In genomic region chr3:151268267-151269235, GRCh38 we compare ENCODE assay signal across 9 cellular contexts. TPM values are rescaled to one million over a fixed set of nuclear protein-coding genes. Genes with fewer than 3 reads are reported as not detected.
DNase-seq lines count a peak whose midpoint lies in the region; ATAC-seq, FAIRE-seq and TF ChIP-seq lines count a peak whose summit lies in the region.
"Had no signal": no experiment of that assay in that cellular context is flagged by ENCODE, and none has a peak within 500 bp of the region (broad histone marks: within the 10 kb centered on the region; RNA-seq: fewer than 3 reads in every experiment).

No MANE protein-coding gene starts in this region.

- DNase-seq in GM18507 (ENCODE audit: extremely low spot score, insufficient read length, low read depth) (no peak), esophagus squamous epithelium (lab: John Stamatoyannopoulos, UW) (no peak), NCI-H1092 (lab: John Stamatoyannopoulos, UW) (no peak), NCI-H1092 treated with DMSO at 0.1 percent for 48 hours (lab: John Stamatoyannopoulos, UW) (no peak), SK-N-DZ (ENCODE audit: low spot score) (no peak), NCI-H82 (lab: John Stamatoyannopoulos, UW) (no peak)
- DNase-seq in Jurkat, Clone E6-1 (ENCODE audit: low read depth, low spot score), result peak; percentile 82

- H3K27me3 ChIP-seq in esophagus squamous epithelium, result no peaks in the 10 kb centered on the region

- no peak for TF ChIP-seq POLR2A in esophagus squamous epithelium (IDR thresholded peaks at IDR 0.05)

- H3K4me1 ChIP-seq in esophagus squamous epithelium, result peaks cover 0 to 12% (median 4%) of the 10 kb centered on the region in 3 donors

- peak; percentile 93 for FAIRE-seq in GM18507 (lab: Jason Lieb, UNC)

- peak; percentile 67 for ATAC-seq in GM21723 (IDR thresholded peaks at IDR 0.05; ENCODE audit: unreplicated experiment)

- 69 to 87% methylated on average over 11 of the region's 11 CpGs for WGBS in esophagus squamous epithelium, 2 donors

- H3K4me3 ChIP-seq in Jurkat, Clone E6-1 (ENCODE audit: low read length), result no peak overlapping the region
- H3K4me3 ChIP-seq in esophagus squamous epithelium, result no peak overlapping the region

- H3K27ac ChIP-seq in esophagus squamous epithelium, result peak overlapping the region in 3 of 4 donors; percentile 61 to 75 (median 74)

- no peaks in the 10 kb centered on the region for H3K36me3 ChIP-seq in esophagus squamous epithelium

- no peak for TF ChIP-seq CTCF in esophagus squamous epithelium (IDR thresholded peaks at IDR 0.05)

- intact Hi-C loops in esophagus squamous epithelium (cut with DNase I), result no loop called here

- no peaks in the 10 kb centered on the region for H3K9me3 ChIP-seq in esophagus squamous epithelium

RNA-seq across cellular contexts. Expression of gene P2RY14, which starts 9.8 kb away (rescaled TPM):
- not detected for polyA plus RNA-seq in Jurkat, Clone E6-1 (2012; ENCODE audit: insufficient read depth, insufficient read length)
- total RNA-seq in esophagus squamous epithelium, result 10 to 100 TPM in 1 of 4 donors, 1 to 10 TPM in 2, under 1 TPM in 1; 0.19 to 15.4 (median 3.2) TPM
- not detected in 2 replicates for polyA plus RNA-seq in SK-N-DZ (2014; cell fraction: cytosol; rRNA removed)
- not detected in 2 replicates for polyA plus RNA-seq in SK-N-DZ (2014; cell fraction: nucleus; rRNA removed)

RNA-seq across cellular contexts. Expression of gene GPR87, which starts 48.1 kb away (rescaled TPM):
- polyA plus RNA-seq in Jurkat, Clone E6-1 (2012; ENCODE audit: insufficient read depth, insufficient read length), result not detected
- 10 to 100 TPM; 37.8 to 55.1 (median 46.0) TPM for total RNA-seq in esophagus squamous epithelium
- polyA plus RNA-seq in SK-N-DZ (2014; cell fraction: cytosol; rRNA removed), result not detected in 2 replicates
- not detected in 2 replicates for polyA plus RNA-seq in SK-N-DZ (2014; cell fraction: nucleus; rRNA removed)
- total RNA-seq: subcutaneous adipose tissue had no signal
